Comparison of ENCODE assay signal across 19 cellular contexts in genomic region chr2:227311861-227312506, GRCh38. TPM values are rescaled to one million over a fixed set of nuclear protein-coding genes. Genes with fewer than 3 reads are reported as not detected.
DNase-seq lines count a peak whose midpoint lies in the region; ATAC-seq, FAIRE-seq and TF ChIP-seq lines count a peak whose summit lies in the region.
"Had no signal": no experiment of that assay in that cellular context is flagged by ENCODE, and none has a peak within 500 bp of the region (broad histone marks: within the 10 kb centered on the region; RNA-seq: fewer than 3 reads in every experiment).

No MANE protein-coding gene starts in this region.

- peak in 1 of 2 experiments; percentile 85; a peak in 2 of 4 replicates for TF ChIP-seq EP300 in HepG2 (IDR thresholded peaks at IDR 0.05; ENCODE audit: low read depth in 2 of 2, low read length in 2 of 2)
- no peak; the same call in 1 of the 2 replicates for TF ChIP-seq EP300 in HepG2 (CRISPR knock-in tag; IDR thresholded peaks at IDR 0.05; ENCODE audit: borderline replicate concordance)

- no peaks in the 10 kb centered on the region for H3K36me3 ChIP-seq in HepG2 (replicated peaks in 1 of 2; ENCODE audit: control insufficient read depth in 1 of 2, insufficient read depth in 2 of 2, low read length in 2 of 2)
- no peaks in the 10 kb centered on the region for H3K36me3 ChIP-seq in right lobe of liver
- H3K36me3 ChIP-seq in neural progenitor cell: no peaks in the 10 kb centered on the region

- no peak for TF ChIP-seq CTCF in HepG2 (CRISPR knock-in tag; IDR thresholded peaks at IDR 0.05)
- TF ChIP-seq CTCF in right lobe of liver (IDR thresholded peaks at IDR 0.05): no peak
- no peak for TF ChIP-seq CTCF in neural progenitor cell (IDR thresholded peaks at IDR 0.05)

- peak overlapping the region; percentile 81 for H3K27ac ChIP-seq in HepG2 (ENCODE audit: extremely low read length, insufficient read depth, low read length)
- H3K27ac ChIP-seq in right lobe of liver: no peak overlapping the region
- H3K27ac ChIP-seq in neural progenitor cell: no peak overlapping the region
- H3K27ac ChIP-seq: 22Rv1, A549 had no signal

- no peaks in the 10 kb centered on the region for H3K79me2 ChIP-seq in HepG2 (ENCODE audit: insufficient read depth, low read length)
- H3K79me2 ChIP-seq in neural progenitor cell (ENCODE audit: low read depth): no peaks in the 10 kb centered on the region

- H3K9me3 ChIP-seq in HepG2 (ENCODE audit: low read length) (no peaks in the 10 kb centered on the region), right lobe of liver (no peaks in the 10 kb centered on the region), neural progenitor cell (ENCODE audit: low read depth) (no peaks in the 10 kb centered on the region)
- H3K9me3 ChIP-seq: A549 had no signal

- no peak for TF ChIP-seq RAD21 in HepG2 (CRISPR knock-in tag; IDR thresholded peaks at IDR 0.05)

- peak; percentile 43 for FAIRE-seq in HepG2 (lab: Jason Lieb, UNC)
- peak; percentile 13 for FAIRE-seq in urothelium cell line (lab: Jason Lieb, UNC)
- FAIRE-seq: A549 had no signal

- H3K27ac Mint-ChIP-seq in neural progenitor cell: no peak overlapping the region
- H3K27ac Mint-ChIP-seq: CD4-positive, alpha-beta memory T cell; GM23338; H9 had no signal

- intact Hi-C loops in HepG2 (cut with micrococcal nuclease; ENCODE audit: unreplicated experiment) (loop anchor here (2.0 to 5.0 kb wide), 2 partner anchors 15 to 75 kb away; no protein-coding TSS in a partner anchor), right lobe of liver (cut with DNase I) (no loop called here), posterior cingulate gyrus (cut with DNase I) (no loop called here)

- H3K36me3 Mint-ChIP-seq in neural progenitor cell: no peaks in the 10 kb centered on the region
- H3K36me3 Mint-ChIP-seq: CD4-positive, alpha-beta memory T cell had no signal

- H3K4me2 ChIP-seq in HepG2 (ENCODE audit: low read depth, low read length): peak overlapping the region; percentile 84
- H3K4me2 ChIP-seq in neural progenitor cell: no peak overlapping the region
- H3K4me2 ChIP-seq: A549, GM23338 had no signal

- POLR2A ChIA-PET in HepG2 (lab: Yijun Ruan, JAX): interaction anchor here (1.9 to 2.0 kb wide), 2 partner anchors 13 kb away, joined by 6 to 9 read pairs; partner anchors contain the start of gene MFF

- in situ Hi-C loops in HepG2 (cut with HindIII; ENCODE audit: extremely low pct_ligation_motif_present, low pct_unique_long_range_greater_than_20kb): no loop called here

- peaks cover 5% of the 10 kb centered on the region for H3K27me3 Mint-ChIP-seq in neural progenitor cell (ENCODE audit: insufficient read depth, low read depth)

- peak; percentile 80 for DNase-seq in HepG2 (ENCODE audit: low spot score)
- DNase-seq in right lobe of liver: no peak
- DNase-seq in neural progenitor cell (ENCODE audit: low spot score): no peak
- no peak for DNase-seq in urothelium cell line (ENCODE audit: low spot score)
- DNase-seq in posterior cingulate gyrus: no peak
- DNase-seq: ACHN; C1 segment of cervical spinal cord; Calu3; CD4-positive, alpha-beta memory T cell; COR-L47; DMS53; DMS79 treated with DMSO at 0.1 percent for 48 hours; GF-D8; H9 had no signal

- H3K4me3 Mint-ChIP-seq in neural progenitor cell: no peak overlapping the region
- H3K4me3 Mint-ChIP-seq: CD4-positive, alpha-beta memory T cell; GM23338; H9 had no signal

- CTCF ChIA-PET in HepG2 (lab: Yijun Ruan, JAX; ENCODE audit: low intra/inter-chr PET ratio, low total read pairs): no interaction called here

- no peaks in the 10 kb centered on the region for H3K4me1 Mint-ChIP-seq in neural progenitor cell
- H3K4me1 Mint-ChIP-seq: CD4-positive, alpha-beta memory T cell had no signal

- TSS peak; percentile 97 for BruUV-seq in HepG2 (replicated peaks; lab: Mats Ljungman, UMichigan)

- H3K27me3 ChIP-seq in HepG2 (ENCODE audit: control insufficient read depth in 1 of 2, insufficient read depth in 2 of 2, low read length in 2 of 2): no peaks in the 10 kb centered on the region
- no peaks in the 10 kb centered on the region for H3K27me3 ChIP-seq in right lobe of liver
- H3K27me3 ChIP-seq in neural progenitor cell: no peaks in the 10 kb centered on the region

- H3K4me3 ChIP-seq in HepG2 (replicated peaks in 1 of 3; ENCODE audit: insufficient read depth in 1 of 3, low read depth in 2 of 3, low read length in 3 of 3) (peak overlapping the region; percentile 34 to 58 (median 54)), right lobe of liver (no peak overlapping the region), neural progenitor cell (no peak overlapping the region)
- H3K4me3 ChIP-seq: A549, GM23338 had no signal

- 6% methylated on average over 5 of the region's 5 CpGs for WGBS in HepG2 (ENCODE audit: low lambda C conversion rate)
- 95% methylated on average over 5 of the region's 5 CpGs for WGBS in right lobe of liver (ENCODE audit: insufficient coverage, low coverage, low lambda C conversion rate, missing lambda C conversion rate)

- H3K9ac ChIP-seq in HepG2 (ENCODE audit: insufficient read depth, low read depth, low read length): peak overlapping the region; percentile 63
- no peak overlapping the region for H3K9ac ChIP-seq in neural progenitor cell

- H3F3A ChIP-seq in neural progenitor cell (ENCODE audit: low read depth): no peaks in the 10 kb centered on the region

- H3K4me1 ChIP-seq in HepG2 (ENCODE audit: insufficient read depth, low read length) (peaks cover 57% of the 10 kb centered on the region), right lobe of liver (no peaks in the 10 kb centered on the region), neural progenitor cell (no peaks in the 10 kb centered on the region)
- H3K4me1 ChIP-seq: A549 had no signal

- H4K20me1 ChIP-seq in HepG2 (ENCODE audit: insufficient read depth, low read length) (no peaks in the 10 kb centered on the region), neural progenitor cell (ENCODE audit: low read depth) (no peaks in the 10 kb centered on the region)

- no peaks in the 10 kb centered on the region for H3K9me3 Mint-ChIP-seq in neural progenitor cell
- H3K9me3 Mint-ChIP-seq: CD4-positive, alpha-beta memory T cell; GM23338; H9 had no signal

- peak overlapping the region; percentile 86 for H2AFZ ChIP-seq in HepG2 (ENCODE audit: low read length)
- H2AFZ ChIP-seq in neural progenitor cell (replicated peaks): peak overlapping the region; percentile 42
- H2AFZ ChIP-seq: GM23338 had no signal

- ATAC-seq in HepG2 (peak; percentile 91), right lobe of liver (no peak), GM21367 (IDR thresholded peaks at IDR 0.05; ENCODE audit: unreplicated experiment) (no peak)
- ATAC-seq: A549, GM23338, HCT116 had no signal

- 0 out of 4 replicates have a peak, but pooled peaks of 1 of the 2 experiments have one; percentile 43 for TF ChIP-seq POLR2A in HepG2 (IDR thresholded peaks at IDR 0.05; ENCODE audit: insufficient read depth in 1 of 2, low read depth in 2 of 2, low read length in 2 of 2)
- no peak for TF ChIP-seq POLR2A in right lobe of liver (IDR thresholded peaks at IDR 0.05)

TF ChIP-seq in HepG2, 621 proteins besides CTCF, POLR2A, EP300 and RAD21 (continues in another document):
- TF ChIP-seq PHB2 (IDR thresholded peaks at IDR 0.05; ENCODE audit: partially characterized antibody) (no peak), ZNF510 (CRISPR knock-in tag; IDR thresholded peaks at IDR 0.05; ENCODE audit: low read depth) (no peak), PAX8 (CRISPR knock-in tag; IDR thresholded peaks at IDR 0.05; ENCODE audit: borderline replicate concordance) (no peak)
- TF ChIP-seq, protein P1, sequence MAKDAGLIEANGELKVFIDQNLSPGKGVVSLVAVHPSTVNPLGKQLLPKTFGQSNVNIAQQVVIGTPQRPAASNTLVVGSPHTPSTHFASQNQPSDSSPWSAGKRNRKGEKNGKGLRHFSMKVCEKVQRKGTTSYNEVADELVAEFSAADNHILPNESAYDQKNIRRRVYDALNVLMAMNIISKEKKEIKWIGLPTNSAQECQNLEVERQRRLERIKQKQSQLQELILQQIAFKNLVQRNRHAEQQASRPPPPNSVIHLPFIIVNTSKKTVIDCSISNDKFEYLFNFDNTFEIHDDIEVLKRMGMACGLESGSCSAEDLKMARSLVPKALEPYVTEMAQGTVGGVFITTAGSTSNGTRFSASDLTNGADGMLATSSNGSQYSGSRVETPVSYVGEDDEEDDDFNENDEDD (CRISPR knock-in tag; IDR thresholded peaks at IDR 0.05; ENCODE audit: borderline replicate concordance): no peak

RNA-seq across cellular contexts. Expression of gene MFF, which starts 13.1 kb away (rescaled TPM):
- total RNA-seq in HepG2 (2016; rRNA removed; fragmentation: Illumina TruSeq; extraction: Trizol): 156 and 170 TPM in 2 replicates
- 211 and 258 TPM in 2 replicates for total RNA-seq in HepG2 (2016; cell fraction: cytosol; rRNA removed; fragmentation: Illumina TruSeq; extraction: Trizol; ENCODE audit: low read depth)
- total RNA-seq in HepG2 (2016; cell fraction: insoluble cytoplasmic fraction; rRNA removed; fragmentation: Illumina TruSeq; extraction: Trizol): 151 and 164 TPM in 2 replicates
- total RNA-seq in HepG2 (2016; cell fraction: membrane; rRNA removed; fragmentation: Illumina TruSeq; extraction: Trizol): 255 and 291 TPM in 2 replicates
- 113 and 118 TPM in 2 replicates for total RNA-seq in HepG2 (2016; cell fraction: nucleus; rRNA removed; fragmentation: Illumina TruSeq; extraction: Trizol)
- 65.2 and 81.9 TPM in 2 replicates for polyA plus RNA-seq in HepG2 (2011; rRNA removed)
- 61.6 and 68.3 TPM in 2 replicates for polyA plus RNA-seq in HepG2 (2011; cell fraction: cytosol; rRNA removed)
- polyA plus RNA-seq in HepG2 (2011; cell fraction: nucleus; rRNA removed): 67.5 and 75.8 TPM in 2 replicates
- polyA plus RNA-seq in HepG2 (2012): 115 and 154 TPM in 2 replicates
- 355 and 451 TPM in 2 replicates for polyA plus RNA-seq in HepG2 (2016; cell fraction: cytosol; fragmentation: Illumina TruSeq; extraction: Trizol; ENCODE audit: low read depth)
- 213 and 226 TPM in 2 replicates for polyA plus RNA-seq in HepG2 (2016; cell fraction: insoluble cytoplasmic fraction; fragmentation: Illumina TruSeq; extraction: Trizol; ENCODE audit: low read depth)
- 302 and 346 TPM in 2 replicates for polyA plus RNA-seq in HepG2 (2016; cell fraction: membrane; fragmentation: Illumina TruSeq; extraction: Trizol; ENCODE audit: low read depth)
- 165 and 167 TPM in 2 replicates for polyA plus RNA-seq in HepG2 (2016; cell fraction: nucleus; fragmentation: Illumina TruSeq; extraction: Trizol; ENCODE audit: insufficient read depth, low read depth)
- polyA minus RNA-seq in HepG2 (2011; rRNA and poly(A)+ RNA removed; ENCODE audit: low replicate concordance): 43.9 and 55.7 TPM in 2 replicates
- 63.0 and 70.4 TPM in 2 replicates for polyA minus RNA-seq in HepG2 (2011; cell fraction: cytosol; rRNA and poly(A)+ RNA removed)
- 225 and 231 TPM in 2 replicates for polyA minus RNA-seq in HepG2 (2011; cell fraction: nucleus; rRNA and poly(A)+ RNA removed)
- total RNA-seq in right lobe of liver: 10 to 100 TPM; 29.3 to 70.2 (median 34.6) TPM
- 118 and 159 TPM in 2 replicates for total RNA-seq in neural progenitor cell (ENCODE audit: low replicate concordance)

Comparison
In these comparisons a context has a peak if more than half of its experiments do, and no peak if none do; other contexts are left out.
1. H3K4me3 ChIP-seq: peak in HepG2 (3 of 3); none in right lobe of liver (0 of 3) and neural progenitor cell (single experiment).